18 cellular contexts compared by ENCODE assay signal in the genomic region with DNA sequence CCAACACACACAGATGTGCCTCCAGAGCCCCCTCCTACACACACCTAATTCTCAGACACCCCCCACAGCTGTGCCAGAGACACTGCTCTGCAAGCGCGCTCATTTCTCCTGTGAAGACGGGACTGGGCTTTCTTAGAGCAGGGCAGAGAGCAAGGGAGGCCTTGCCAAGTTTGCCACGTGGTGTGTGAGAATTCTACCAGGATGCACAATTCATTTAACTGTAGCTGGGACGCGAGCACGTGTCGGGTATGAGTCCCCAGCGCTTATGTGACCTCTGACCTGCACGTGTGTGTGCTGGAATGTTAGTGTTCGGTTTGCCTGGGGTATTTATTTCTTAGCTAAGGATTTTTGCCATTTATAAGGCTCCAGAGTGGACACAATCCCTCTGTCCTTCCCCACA. TPM values are rescaled to one million over a fixed set of nuclear protein-coding genes. Genes with fewer than 3 reads are reported as not detected.
DNase-seq lines count a peak whose midpoint lies in the region; ATAC-seq, FAIRE-seq and TF ChIP-seq lines count a peak whose summit lies in the region.
"Had no signal": no experiment of that assay in that cellular context is flagged by ENCODE, and none has a peak within 500 bp of the region (broad histone marks: within the 10 kb centered on the region; RNA-seq: fewer than 3 reads in every experiment).

No MANE protein-coding gene starts in this region.

- no peak overlapping the region for H2AK5ac ChIP-seq in mesenchymal stem cell (ENCODE audit: low read length, severe bottlenecking)

- BruUV-seq in K562 (replicated peaks; lab: Mats Ljungman, UMichigan): no TSS peak

- H3K79me2 ChIP-seq in K562 (ENCODE audit: control insufficient read depth, insufficient read depth, low read length): no peaks in the 10 kb centered on the region

- no peak overlapping the region for H2BK15ac ChIP-seq in mesenchymal stem cell (ENCODE audit: low read depth, poor library complexity, severe bottlenecking)

- H3K27me3 Mint-ChIP-seq in nephron progenitor cell (ENCODE audit: low read depth, poor library complexity): peaks cover 24% of the 10 kb centered on the region

- H3K9me3 ChIP-seq in K562 (replicated peaks; ENCODE audit: control insufficient read depth, insufficient read depth, low read depth, low read length) (no peaks in the 10 kb centered on the region), mesenchymal stem cell (ENCODE audit: control insufficient read depth, low read length) (no peaks in the 10 kb centered on the region), stomach (no peaks in the 10 kb centered on the region), esophagus squamous epithelium (no peaks in the 10 kb centered on the region)

- no peak overlapping the region for H3K14ac ChIP-seq in mesenchymal stem cell (ENCODE audit: low read length in 2 of 2)

- peak; percentile 16 for DNase-seq in activated CD4-positive, CD25-positive, alpha-beta regulatory T cell treated with anti-CD3 and anti-CD28 coated beads, Interleukin-2, amount 50 U/mL, for 72 hours
- no peak for DNase-seq in activated CD4-positive, CD25-positive, alpha-beta regulatory T cell (lab: John Stamatoyannopoulos, UW)
- DNase-seq in K562 (ENCODE audit: extremely low read depth in 1 of 4, low spot score in 3 of 4): no peak
- peak; percentile 33 for DNase-seq in mesenchymal stem cell
- DNase-seq in stomach: peak; percentile 17
- DNase-seq in esophagus squamous epithelium (lab: John Stamatoyannopoulos, UW): no peak
- DNase-seq in nephron progenitor cell: no peak
- DNase-seq: 8988T; anterior cingulate cortex; mesendoderm; NCI-H187; NCI-H2227 treated with DMSO at 0.1 percent for 48 hours; stimulated activated CD4-positive, alpha-beta T cell treated with anti-CD3 and anti-CD28 coated beads, Interleukin-15, amount 100 ng/mL, for 24 hours; T-helper 9 cell had no signal

- H3K4me1 ChIP-seq in K562 (replicated peaks in 1 of 2; ENCODE audit: control insufficient read depth in 2 of 2, insufficient read depth in 2 of 2, low read length in 2 of 2) (peaks cover 0 to 5% of the 10 kb centered on the region in 2 experiments; a peak in 2 of 5 replicates), mesenchymal stem cell (ENCODE audit: control insufficient read depth, insufficient read depth, low read depth, low read length) (peaks cover 44% of the 10 kb centered on the region), stomach (peaks cover 0 to 12% (median 7%) of the 10 kb centered on the region in 4 donors), esophagus squamous epithelium (peaks cover 0 to 21% (median 4%) of the 10 kb centered on the region in 3 donors)

- in situ Hi-C loops in K562 (cut with MboI): no loop called here

- H3K4me1 Mint-ChIP-seq in nephron progenitor cell: peaks cover 44% of the 10 kb centered on the region
- H3K4me1 Mint-ChIP-seq: B cell had no signal

- no peak overlapping the region for H4K8ac ChIP-seq in mesenchymal stem cell (ENCODE audit: low read length)

- H3K4me3 ChIP-seq in K562 (no peak overlapping the region), mesenchymal stem cell (ENCODE audit: insufficient read depth in 1 of 2, low read depth in 1 of 2, low read length in 2 of 2) (no peak overlapping the region), stomach (no peak overlapping the region), esophagus squamous epithelium (no peak overlapping the region)

- H3K9ac ChIP-seq in K562 (ENCODE audit: insufficient read depth in 1 of 2, low read depth in 2 of 2, low read length in 2 of 2): no peak overlapping the region
- H3K9ac ChIP-seq in mesenchymal stem cell (ENCODE audit: low read length): no peak overlapping the region

- H2AFZ ChIP-seq in K562 (ENCODE audit: low read depth, low read length): no peak overlapping the region
- H2AFZ ChIP-seq in mesenchymal stem cell (ENCODE audit: low read depth, low read length): no peak overlapping the region

- H3K4me3 Mint-ChIP-seq in nephron progenitor cell: no peak overlapping the region
- H3K4me3 Mint-ChIP-seq: B cell had no signal

- no peak for ATAC-seq in K562
- no peak for ATAC-seq in GM19035 (IDR thresholded peaks at IDR 0.05; ENCODE audit: unreplicated experiment)

- TF ChIP-seq POLR2A in K562 (conservative IDR thresholded peaks at IDR 0.05): no peak
- TF ChIP-seq POLR2A in stomach (IDR thresholded peaks at IDR 0.05): no peak
- TF ChIP-seq POLR2A in esophagus squamous epithelium (IDR thresholded peaks at IDR 0.05): no peak

- H3K18ac ChIP-seq in mesenchymal stem cell (ENCODE audit: low read depth in 1 of 2, low read length in 2 of 2): peak overlapping the region in 1 of 2 experiments; percentile 16

- H3K79me1 ChIP-seq in mesenchymal stem cell (replicated peaks; ENCODE audit: low read length, poor library complexity, severe bottlenecking): peaks cover 7% of the 10 kb centered on the region

- TF ChIP-seq EP300 in K562 (IDR thresholded peaks at IDR 0.05; ENCODE audit: low read length) (no peak), stomach (IDR thresholded peaks at IDR 0.05) (no peak)

- H2BK12ac ChIP-seq in mesenchymal stem cell (ENCODE audit: low read length in 2 of 2): no peak overlapping the region

- H3K23ac ChIP-seq in mesenchymal stem cell (ENCODE audit: low read length in 2 of 2): no peak overlapping the region

- no peaks in the 10 kb centered on the region for H3K36me3 Mint-ChIP-seq in nephron progenitor cell (ENCODE audit: low read depth)

- H4K91ac ChIP-seq in mesenchymal stem cell (ENCODE audit: low read length): no peak overlapping the region

- no peak overlapping the region for H2BK120ac ChIP-seq in mesenchymal stem cell (ENCODE audit: low read depth, low read length)

- FAIRE-seq in K562 (lab: Jason Lieb, UNC): no peak
- FAIRE-seq: islet of Langerhans, RCC 7860 had no signal

- intact Hi-C loops in K562 (cut with micrococcal nuclease): no loop called here
- intact Hi-C loops in stomach (cut with DNase I; ENCODE audit: low total_unique reads): no loop called here
- intact Hi-C loops in esophagus squamous epithelium (cut with DNase I): loop anchor here (10.0 kb wide), 1 partner anchor 240 kb away; no protein-coding TSS in a partner anchor

- POLR2A ChIA-PET in K562 (lab: Yijun Ruan, JAX): interaction anchor here (0.6 to 1.2 kb wide), 2 partner anchors 8 to 51 kb away, joined by 3 read pairs; no protein-coding TSS in a partner anchor

- 21% methylated on average over 11 of the region's 11 CpGs for whole genome bisulfite sequencing in K562 (ENCODE audit: insufficient coverage, low coverage, missing lambda C conversion rate)
- 61% methylated on average over 10 of the region's 11 CpGs for WGBS in mesenchymal stem cell
- 55 to 64% (median 63%) methylated on average over 11 of the region's 11 CpGs for WGBS in stomach, 5 donors
- WGBS in esophagus squamous epithelium, 2 donors: 79 to 83% methylated on average over 5 to 9 of the region's 11 CpGs

- TF ChIP-seq RAD21 in K562 (CRISPR knock-in tag; conservative IDR thresholded peaks at IDR 0.05 in 1 of 2, IDR thresholded peaks at IDR 0.05 in 1 of 2): no peak

- no peaks in the 10 kb centered on the region for H3K9me1 ChIP-seq in K562 (ENCODE audit: control insufficient read depth, insufficient read depth, low read length)

- no peak overlapping the region for H3K27ac ChIP-seq in K562 (ENCODE audit: extremely low read depth, low read depth, low read length)
- no peak overlapping the region for H3K27ac ChIP-seq in mesenchymal stem cell (ENCODE audit: low read length, poor library complexity, severe bottlenecking)
- no peak overlapping the region for H3K27ac ChIP-seq in stomach
- H3K27ac ChIP-seq in esophagus squamous epithelium: no peak overlapping the region

- H3K27me3 ChIP-seq in K562 (ENCODE audit: control insufficient read depth in 2 of 2, insufficient read depth in 2 of 2, low read length in 2 of 2): peaks cover 22 to 70% of the 10 kb centered on the region in 2 experiments; a peak in 4 of 5 replicates
- peaks cover 0 to 12% of the 10 kb centered on the region in 2 experiments for H3K27me3 ChIP-seq in mesenchymal stem cell (ENCODE audit: control insufficient read depth in 1 of 2, insufficient read depth in 1 of 2, low read length in 2 of 2)
- H3K27me3 ChIP-seq in stomach: peaks cover 0 to 8% (median 0%) of the 10 kb centered on the region in 3 donors
- peaks cover 0 to 31% (median 0%) of the 10 kb centered on the region in 4 donors for H3K27me3 ChIP-seq in esophagus squamous epithelium

- H4K20me1 ChIP-seq in K562 (replicated peaks; ENCODE audit: control insufficient read depth, insufficient read depth, low read length): peaks cover 8% of the 10 kb centered on the region; the same call in 1 of the 2 replicates

- H3K4me2 ChIP-seq in K562 (ENCODE audit: insufficient read depth, low read length) (no peak overlapping the region), mesenchymal stem cell (ENCODE audit: low read length, poor library complexity, severe bottlenecking) (no peak overlapping the region)

- CTCF ChIA-PET in K562 (lab: Yijun Ruan, JAX; ENCODE audit: low intra/inter-chr PET ratio): no interaction called here

- H3K4ac ChIP-seq in mesenchymal stem cell (ENCODE audit: low read depth in 1 of 2, low read length in 2 of 2): no peak overlapping the region

- H2BK5ac ChIP-seq in mesenchymal stem cell (ENCODE audit: low read depth, low read length, poor library complexity, severe bottlenecking): no peak overlapping the region

- no peaks in the 10 kb centered on the region for H3K9me3 Mint-ChIP-seq in nephron progenitor cell

- H3K36me3 ChIP-seq in K562 (ENCODE audit: control insufficient read depth, insufficient read depth, low read length) (no peaks in the 10 kb centered on the region), mesenchymal stem cell (ENCODE audit: control insufficient read depth in 1 of 2, insufficient read depth in 2 of 2, low read depth in 1 of 2, low read length in 2 of 2) (peaks cover 0 to 89% of the 10 kb centered on the region in 2 experiments), stomach (no peaks in the 10 kb centered on the region), esophagus squamous epithelium (no peaks in the 10 kb centered on the region)

- TF ChIP-seq CTCF in K562 (IDR thresholded peaks at IDR 0.05 in 2 of 3, conservative IDR thresholded peaks at IDR 0.05 in 1 of 3; ENCODE audit: insufficient read depth in 2 of 3, low read depth in 1 of 3, low read length in 3 of 3): no peak
- TF ChIP-seq CTCF in stomach (IDR thresholded peaks at IDR 0.05): no peak
- no peak for TF ChIP-seq CTCF in esophagus squamous epithelium (IDR thresholded peaks at IDR 0.05)
- TF ChIP-seq CTCF in nephron progenitor cell (IDR thresholded peaks at IDR 0.05): no peak

- no peak overlapping the region for H3K27ac Mint-ChIP-seq in nephron progenitor cell
- H3K27ac Mint-ChIP-seq: B cell had no signal

RNA-seq across cellular contexts. Expression of a gene that starts 37.0 kb away (rescaled TPM):
- 56.6 and 67.0 TPM in 2 replicates for total RNA-seq in K562 (2011; cell fraction: chromatin; rRNA removed; ENCODE audit: low replicate concordance)
- 22.5 and 38.2 TPM in 2 replicates for total RNA-seq in K562 (2011; cell fraction: nucleolus; rRNA removed)
- 31.6 and 32.1 TPM in 2 replicates for total RNA-seq in K562 (2011; cell fraction: nucleoplasm; rRNA removed)
- 18.0 and 19.7 TPM in 2 replicates for total RNA-seq in K562 (2014; rRNA removed)
- 35.3 and 40.3 TPM in 2 replicates for total RNA-seq in K562 (2014; rRNA removed; fragmentation: Illumina TruSeq; extraction: Trizol)
- total RNA-seq in K562 (2015; rRNA removed; fragmentation: Illumina TruSeq; extraction: Trizol): 30.4 and 34.7 TPM in 2 replicates
- total RNA-seq in K562 (2021): 32.2 and 42.1 TPM in 2 replicates
- 58.3 and 61.6 TPM in 2 replicates for polyA plus RNA-seq in K562 (2011; rRNA removed)
- 24.2 and 31.0 TPM in 2 replicates for polyA plus RNA-seq in K562 (2011; cell fraction: cytosol; rRNA removed)
- 36.5 and 41.2 TPM in 2 replicates for polyA plus RNA-seq in K562 (2011; cell fraction: nucleus; rRNA removed)
- 14.2 and 14.3 TPM in 2 replicates for polyA plus RNA-seq in K562 (2012)
- polyA plus RNA-seq in K562 (2014; fragmentation: Illumina TruSeq; extraction: Trizol): 20.1 and 22.3 TPM in 2 replicates
- polyA plus RNA-seq in K562 (2014; fragmentation: Nextera tagmentation; extraction: Ambion mirVana): 1 to 10 TPM; 5.9 to 6.5 TPM
- polyA plus RNA-seq in K562 (2014; rRNA removed): 12.0 and 14.0 TPM in 2 replicates
- 182 and 215 TPM in 2 replicates for polyA minus RNA-seq in K562 (2011; rRNA and poly(A)+ RNA removed)
- polyA minus RNA-seq in K562 (2011; cell fraction: cytosol; rRNA and poly(A)+ RNA removed): 79.5 and 101 TPM in 2 replicates
- polyA minus RNA-seq in K562 (2011; cell fraction: nucleus; rRNA and poly(A)+ RNA removed): 19.3 and 38.7 TPM in 2 replicates
- 28.3 TPM for polyA plus RNA-seq in mesenchymal stem cell (2013, experiment 1 of 2)
- 28.2 TPM for polyA plus RNA-seq in mesenchymal stem cell (2013, experiment 2 of 2)
- 10 to 100 TPM; 18.1 to 92.0 (median 31.2) TPM for total RNA-seq in stomach
- 10 to 100 TPM in 1 of 3 donors, 1 to 10 TPM in 2; 8.2 to 13.3 (median 9.9) TPM for polyA plus RNA-seq in stomach
- total RNA-seq in esophagus squamous epithelium: 10 to 100 TPM; 32.3 to 64.4 (median 46.8) TPM

Comparison
In these comparisons a context has a peak if more than half of its experiments do, and no peak if none do; other contexts are left out.
1. DNase-seq: peak in activated CD4-positive, CD25-positive, alpha-beta regulatory T cell treated with anti-CD3 and anti-CD28 coated beads, Interleukin-2, amount 50 U/mL, for 72 hours (single experiment), mesenchymal stem cell (single experiment) and stomach (single experiment); none in activated CD4-positive, CD25-positive, alpha-beta regulatory T cell (0 of 4), K562 (0 of 4), esophagus squamous epithelium (single experiment) and nephron progenitor cell (single experiment).